8 cellular contexts compared by ENCODE assay signal in the genomic region with DNA sequence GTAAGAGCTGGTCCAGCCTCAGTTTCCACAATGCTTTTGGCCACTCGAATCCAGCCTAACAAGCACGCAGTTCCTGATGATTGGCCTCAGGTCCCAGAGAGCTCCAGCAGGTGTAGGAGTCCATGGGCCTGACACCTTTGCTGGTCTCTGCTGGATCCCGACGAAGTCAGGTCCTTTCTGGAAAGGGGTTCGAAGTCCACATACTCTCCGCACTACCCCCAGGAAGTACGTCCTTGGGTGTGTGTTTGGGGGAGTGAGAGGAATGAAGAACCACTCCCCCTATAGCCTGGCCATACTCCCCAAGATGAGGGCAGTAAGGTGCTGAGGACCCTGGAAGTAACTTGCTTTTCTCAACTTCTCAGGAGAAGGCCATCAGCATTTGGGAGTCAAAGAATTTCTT.
"Had no signal": no experiment of that assay in that cellular context is flagged by ENCODE, and none has a peak within 500 bp of the region (broad histone marks: within the 10 kb centered on the region; RNA-seq: fewer than 3 reads in every experiment).

No MANE protein-coding gene starts in this region.

- H3K9me3 ChIP-seq: esophagus squamous epithelium, prostate gland, tibial nerve had no signal

- H2AFZ ChIP-seq: neural progenitor cell had no signal

- ATAC-seq: right cardiac atrium had no signal

- DNase-seq: esophagus squamous epithelium, right cardiac atrium, T1000 had no signal

- H3K36me3 ChIP-seq: cardiac muscle cell, esophagus squamous epithelium, neural progenitor cell, prostate gland had no signal

- H3K4me2 ChIP-seq: neural progenitor cell had no signal

- H3K27me3 ChIP-seq: cardiac muscle cell, esophagus squamous epithelium, tibial nerve had no signal

- H3K4me3 ChIP-seq: cardiac muscle cell, esophagus squamous epithelium, neural progenitor cell, prostate gland, skin epidermis, tibial nerve had no signal

- H3K9ac ChIP-seq: neural progenitor cell had no signal

- H3K27ac ChIP-seq: cardiac muscle cell, neural progenitor cell, prostate gland, tibial nerve had no signal

- H3K4me1 ChIP-seq: neural progenitor cell, prostate gland had no signal
